1 cellular context compared by ENCODE assay signal in genomic region chr1:156767101-156767878, GRCh38.
TF ChIP-seq lines count a peak whose summit lies in the region.

TSS of gene PRCC (plus strand) at chr1:156767535. CDS start at chr1:156767772, 237 bp downstream.

TF ChIP-seq in SK-N-SH, 30 proteins besides CTCF, POLR2A, EP300 and RAD21 (continued from another document):
- TF ChIP-seq PBX3 (IDR thresholded peaks at IDR 0.05) (peak; percentile 64), NRF1 (IDR thresholded peaks at IDR 0.05; ENCODE audit: low read depth, low read length) (peak; percentile 18; the same call in 1 of the 2 replicates), GATA2 (CRISPR knock-in tag; IDR thresholded peaks at IDR 0.05) (peak; percentile 68), TAF1 (IDR thresholded peaks at IDR 0.05; ENCODE audit: borderline replicate concordance, low read depth, low read length) (peak; percentile 74), RXRA (IDR thresholded peaks at IDR 0.05; ENCODE audit: borderline replicate concordance, low read depth) (no peak), JUND (IDR thresholded peaks at IDR 0.05) (no peak), TEAD4 (IDR thresholded peaks at IDR 0.05; ENCODE audit: borderline replicate concordance, insufficient read depth) (no peak), SIN3A (IDR thresholded peaks at IDR 0.05; ENCODE audit: borderline replicate concordance, low read depth, low read length) (no peak), USF1 (IDR thresholded peaks at IDR 0.05; ENCODE audit: borderline replicate concordance, low read depth) (no peak), FOXJ3 (CRISPR knock-in tag; IDR thresholded peaks at IDR 0.05) (no peak), GABPA (IDR thresholded peaks at IDR 0.05; ENCODE audit: low read depth) (peak; percentile 86), EZH2phosphoT487 (IDR thresholded peaks at IDR 0.05; ENCODE audit: borderline replicate concordance, low read depth) (no peak), RCOR1 (IDR thresholded peaks at IDR 0.05; ENCODE audit: low read length) (no peak), TCF12 (IDR thresholded peaks at IDR 0.05) (peak; percentile 40; the same call in 1 of the 2 replicates), CHD2 (IDR thresholded peaks at IDR 0.05; ENCODE audit: low read length, partially characterized antibody) (peak; percentile 95), REST (IDR thresholded peaks at IDR 0.05; ENCODE audit: low read depth, low read length) (no peak)
